In genomic region chr10:49759787-49760551, GRCh38 we compare ENCODE assay signal across 1 cellular context.
TF ChIP-seq lines count a peak whose summit lies in the region.

No MANE protein-coding gene starts in this region.

TF ChIP-seq in H1, 55 proteins besides CTCF, POLR2A, EP300 and RAD21 (continued from another document):
- no peak for TF ChIP-seq CHD7 (IDR thresholded peaks at IDR 0.05; ENCODE audit: insufficient replicate concordance, low read length)
- no peak for TF ChIP-seq HDAC6 (IDR thresholded peaks at IDR 0.05; ENCODE audit: low read depth, low read length)
- no peak for TF ChIP-seq HDAC2 (IDR thresholded peaks at IDR 0.05; ENCODE audit: borderline replicate concordance in 1 of 2, low read depth in 2 of 2, low read length in 2 of 2)
- TF ChIP-seq SP4 (IDR thresholded peaks at IDR 0.05; ENCODE audit: low read length) = no peak
- no peak for TF ChIP-seq E2F6 (IDR thresholded peaks at IDR 0.05)
- no peak for TF ChIP-seq KDM5A (IDR thresholded peaks at IDR 0.05; ENCODE audit: low read length)
- TF ChIP-seq GABPA (IDR thresholded peaks at IDR 0.05; ENCODE audit: borderline replicate concordance, insufficient read depth, low read length) = no peak
- TF ChIP-seq EZH2 (IDR thresholded peaks at IDR 0.05; ENCODE audit: low read depth, low read length, severe bottlenecking) = no peak
- no peak for TF ChIP-seq TBP (IDR thresholded peaks at IDR 0.05; ENCODE audit: low read depth, low read length)
- TF ChIP-seq, protein P1, sequence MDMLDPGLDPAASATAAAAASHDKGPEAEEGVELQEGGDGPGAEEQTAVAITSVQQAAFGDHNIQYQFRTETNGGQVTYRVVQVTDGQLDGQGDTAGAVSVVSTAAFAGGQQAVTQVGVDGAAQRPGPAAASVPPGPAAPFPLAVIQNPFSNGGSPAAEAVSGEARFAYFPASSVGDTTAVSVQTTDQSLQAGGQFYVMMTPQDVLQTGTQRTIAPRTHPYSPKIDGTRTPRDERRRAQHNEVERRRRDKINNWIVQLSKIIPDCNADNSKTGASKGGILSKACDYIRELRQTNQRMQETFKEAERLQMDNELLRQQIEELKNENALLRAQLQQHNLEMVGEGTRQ (IDR thresholded peaks at IDR 0.05; ENCODE audit: low read length) = no peak
- TF ChIP-seq ZNF274 (IDR thresholded peaks at IDR 0.05; ENCODE audit: borderline replicate concordance, extremely low read depth, low read length) = no peak
- no peak for TF ChIP-seq CHD1 (IDR thresholded peaks at IDR 0.05; ENCODE audit: low read depth, low read length)
- no peak for TF ChIP-seq NANOG (IDR thresholded peaks at IDR 0.05; ENCODE audit: insufficient read depth, low read depth, low read length, poor library complexity, severe bottlenecking)
- no peak for TF ChIP-seq CREB1 (IDR thresholded peaks at IDR 0.05)
TF ChIP-seq in H1: peak in this region for 0.
